Comparison of ENCODE assay signal across 24 cellular contexts in genomic region chr11:129426776-129427175, GRCh38. TPM values are rescaled to one million over a fixed set of nuclear protein-coding genes. Genes with fewer than 3 reads are reported as not detected.
"Had no signal": no experiment of that assay in that cellular context is flagged by ENCODE, and none has a peak within 500 bp of the region (broad histone marks: within the 10 kb centered on the region; RNA-seq: fewer than 3 reads in every experiment).

No MANE protein-coding gene starts in this region.

- H3K4me1 ChIP-seq: sigmoid colon, tibial artery had no signal

- H3K4me3 Mint-ChIP-seq: endodermal cell; naive thymus-derived CD8-positive, alpha-beta T cell had no signal

- H3K9me3 ChIP-seq: neutrophil had no signal

- H3K27ac Mint-ChIP-seq: endodermal cell; naive thymus-derived CD8-positive, alpha-beta T cell had no signal

- H3K4me1 Mint-ChIP-seq: naive thymus-derived CD8-positive, alpha-beta T cell had no signal

- H3K4me3 ChIP-seq: sigmoid colon, skin epidermis, tibial artery had no signal

- H3K36me3 Mint-ChIP-seq: naive thymus-derived CD8-positive, alpha-beta T cell had no signal

- H3K36me3 ChIP-seq: neutrophil, sigmoid colon, tibial artery had no signal

- DNase-seq: cerebellar nuclear complex; dermis blood vessel endothelial cell; effector CD4-positive, alpha-beta T cell; endodermal cell; erythroblast; foreskin melanocyte; head of caudate nucleus; hippocampal formation; left colon; mesendoderm; naive thymus-derived CD8-positive, alpha-beta T cell; posterior cingulate gyrus; sigmoid colon; stimulated activated CD4-positive, alpha-beta T cell treated with anti-CD3 and anti-CD28 coated beads, Interleukin-2, amount 100 ng/mL, for 48 hours; stimulated activated naive CD4-positive, alpha-beta T cell treated with Interleukin-2 at 50 U/mL for 16 hours; tibial artery had no signal

- H3K27ac ChIP-seq: neutrophil, sigmoid colon, tibial artery had no signal

- H3K27me3 ChIP-seq: neutrophil, sigmoid colon, tibial artery had no signal

RNA-seq across cellular contexts. Expression of gene BARX2, which starts 51.1 kb away (rescaled TPM):
- total RNA-seq: dermis blood vessel endothelial cell; endodermal cell; endothelial cell of umbilical vein; kidney epithelial cell; liver; lung microvascular endothelial cell; naive thymus-derived CD8-positive, alpha-beta T cell; osteoblast; pulmonary artery endothelial cell; sigmoid colon had no signal
